ENCODE assay signal across 6 cellular contexts in genomic region chr19:39398297-39398864, GRCh38. TPM values are rescaled to one million over a fixed set of nuclear protein-coding genes. Genes with fewer than 3 reads are reported as not detected.
DNase-seq lines count a peak whose midpoint lies in the region; ATAC-seq and TF ChIP-seq lines count a peak whose summit lies in the region.

No MANE protein-coding gene starts in this region.

- H3K27ac Mint-ChIP-seq in naive thymus-derived CD8-positive, alpha-beta T cell = peak overlapping the region; percentile 90 to 99 (median 96)

- no peaks in the 10 kb centered on the region for H3K9me3 Mint-ChIP-seq in naive thymus-derived CD8-positive, alpha-beta T cell

- H3K4me3 ChIP-seq in body of pancreas = no peak overlapping the region

- H3K36me3 Mint-ChIP-seq in naive thymus-derived CD8-positive, alpha-beta T cell = peaks cover 0 to 40% (median 3%) of the 10 kb centered on the region in 3 donors

- POLR2A ChIA-PET in naive thymus-derived CD8-positive, alpha-beta T cell (lab: Charles Lee) = interaction anchor here (0.6 to 11.2 kb wide), 10 partner anchors 9 to 134 kb away, joined by 3 to 258 read pairs (median 5); partner anchors contain the start of genes EID2B, GMFG, PLEKHG2 and RPS16

- TF ChIP-seq CTCF in body of pancreas (IDR thresholded peaks at IDR 0.05) = no peak

- WGBS in body of pancreas, 2 donors = 63 to 77% methylated on average over 5 to 11 of the region's 11 CpGs

- peaks cover 39% of the 10 kb centered on the region for H3K4me1 ChIP-seq in body of pancreas

- TF ChIP-seq POLR2A in body of pancreas (IDR thresholded peaks at IDR 0.05) = peak in 1 of 3 donors; percentile 46

- peaks cover 27 to 67% (median 62%) of the 10 kb centered on the region in 4 donors for H3K4me1 Mint-ChIP-seq in naive thymus-derived CD8-positive, alpha-beta T cell

- H3K4me3 Mint-ChIP-seq in naive thymus-derived CD8-positive, alpha-beta T cell = peak overlapping the region; percentile 34 to 84 (median 78)

- intact Hi-C loops in body of pancreas (cut with DNase I) = no loop called here

- no peaks in the 10 kb centered on the region for H3K36me3 ChIP-seq in body of pancreas (replicated peaks in 1 of 2; ENCODE audit: insufficient read depth in 1 of 2, low read depth in 2 of 2)

- H3K27me3 Mint-ChIP-seq in naive thymus-derived CD8-positive, alpha-beta T cell = no peaks in the 10 kb centered on the region

- ATAC-seq in body of pancreas (no peak), GM21526 (IDR thresholded peaks at IDR 0.05; ENCODE audit: low FRiP score, unreplicated experiment) (no peak)
- no peak for ATAC-seq in naive thymus-derived CD8-positive, alpha-beta T cell

- peak overlapping the region in 3 of 4 donors; percentile 57 to 89 (median 75) for H3K27ac ChIP-seq in body of pancreas

- DNase-seq in NOMO-1 treated with dmso at 0.1 percent for 144 hours (lab: John Stamatoyannopoulos, UW; ENCODE audit: unreplicated experiment) (peak; percentile 88), body of pancreas (peak in 3 of 4 donors; percentile 37 to 84 (median 50)), islet precursor cell (no peak), D341Med (ENCODE audit: low spot score) (no peak)
- DNase-seq in naive thymus-derived CD8-positive, alpha-beta T cell = peak in 1 of 10 donors; percentile 23

- H3K27me3 ChIP-seq in body of pancreas = no peaks in the 10 kb centered on the region

- H3K9me3 ChIP-seq in body of pancreas = no peaks in the 10 kb centered on the region

RNA-seq across cellular contexts. Expression of gene MED29, which starts 7.2 kb away (rescaled TPM):
- total RNA-seq in body of pancreas = 10 to 100 TPM; 23.1 to 40.9 TPM
- total RNA-seq in naive thymus-derived CD8-positive, alpha-beta T cell = 10 to 100 TPM; 53.8 to 59.0 TPM
- 10 to 100 TPM; 48.1 to 71.4 (median 59.6) TPM for polyA plus RNA-seq in naive thymus-derived CD8-positive, alpha-beta T cell

RNA-seq across cellular contexts. Expression of gene PAF1, which starts 7.5 kb away (rescaled TPM):
- total RNA-seq in body of pancreas = 10 to 100 TPM; 16.9 to 49.8 TPM
- 10 to 100 TPM; 44.4 to 47.4 TPM for total RNA-seq in naive thymus-derived CD8-positive, alpha-beta T cell
- polyA plus RNA-seq in naive thymus-derived CD8-positive, alpha-beta T cell = 10 to 100 TPM; 30.7 to 53.0 (median 43.8) TPM

RNA-seq across cellular contexts. Expression of gene ZFP36, which starts 8.3 kb away (rescaled TPM):
- total RNA-seq in body of pancreas = 100 to 1,000 TPM in 1 of 2 donors, 10 to 100 TPM in 1; 55.8 to 108 TPM
- total RNA-seq in naive thymus-derived CD8-positive, alpha-beta T cell = 100 to 1,000 TPM; 184 to 188 TPM
- polyA plus RNA-seq in naive thymus-derived CD8-positive, alpha-beta T cell = 100 to 1,000 TPM in 2 of 3 donors, 10 to 100 TPM in 1; 70.4 to 137 (median 109) TPM

RNA-seq across cellular contexts. Expression of gene PLEKHG2, which starts 14.1 kb away (rescaled TPM):
- 10 to 100 TPM in 1 of 2 donors, 1 to 10 TPM in 1; 6.7 to 13.2 TPM for total RNA-seq in body of pancreas
- 10 to 100 TPM; 14.3 to 23.8 TPM for total RNA-seq in naive thymus-derived CD8-positive, alpha-beta T cell
- 1 to 10 TPM; 4.2 to 5.0 (median 4.8) TPM for polyA plus RNA-seq in naive thymus-derived CD8-positive, alpha-beta T cell

RNA-seq across cellular contexts. Expression of gene RPS16, which starts 37.4 kb away (rescaled TPM):
- total RNA-seq in body of pancreas = 1,000 to 10,000 TPM in 1 of 2 donors, 100 to 1,000 TPM in 1; 573 to 1,475 TPM
- total RNA-seq in naive thymus-derived CD8-positive, alpha-beta T cell = 1,000 to 10,000 TPM; 3,730 to 3,760 TPM
- polyA plus RNA-seq in naive thymus-derived CD8-positive, alpha-beta T cell = 1,000 to 10,000 TPM; 2,588 to 2,812 (median 2,742) TPM

Comparison
In these comparisons a context has a peak if more than half of its experiments do, and no peak if none do; other contexts are left out.
1. DNase-seq: peak in NOMO-1 treated with dmso at 0.1 percent for 144 hours (single experiment) and body of pancreas (3 of 4); none in islet precursor cell (single experiment) and D341Med (single experiment).